8 cellular contexts compared by ENCODE assay signal in genomic region chr17:45316271-45317112, GRCh38. TPM values are rescaled to one million over a fixed set of nuclear protein-coding genes. Genes with fewer than 3 reads are reported as not detected.
DNase-seq lines count a peak whose midpoint lies in the region; ATAC-seq and TF ChIP-seq lines count a peak whose summit lies in the region.

Gene MAP3K14 (minus strand): TSS chr17:45317020. CDS start chr17:45290745, 26,275 bp downstream.

- TF ChIP-seq EP300 in upper lobe of left lung (IDR thresholded peaks at IDR 0.05), result no peak

- peak within 1 kb of the TSS; percentile 89 to 92 (median 90) for H3K4me3 Mint-ChIP-seq in nephron

- H3K27ac ChIP-seq in upper lobe of left lung, result peak within 1 kb of the TSS; percentile 93 to 99 (median 96)

- DNase-seq in AG08396 (ENCODE audit: low spot score) (peak; percentile 80), fibroblast of peridontal ligament (ENCODE audit: extremely low read depth) (peak; percentile 57), upper lobe of left lung (peak; percentile 78 to 96)
- peak; percentile 49 for DNase-seq in activated T-helper 9 cell treated with anti-CD3 and anti-CD28 coated beads, Interleukin-2, amount 50 U/mL, for 16 hours (ENCODE audit: low read depth)

- H3K9me3 ChIP-seq in upper lobe of left lung, result no peaks in the 10 kb centered on the region

- H3K27ac Mint-ChIP-seq in nephron, result peak within 1 kb of the TSS; percentile 80 to 94 (median 94)

- no peak for TF ChIP-seq CTCF in nephron (IDR thresholded peaks at IDR 0.05; ENCODE audit: unreplicated experiment in 3 of 3)
- TF ChIP-seq CTCF in upper lobe of left lung (IDR thresholded peaks at IDR 0.05), result peak in 5 of 6 experiments; percentile 29 to 83 (median 56)

- no peaks in the 10 kb centered on the region for H3K9me3 Mint-ChIP-seq in nephron

- H3K4me1 ChIP-seq in upper lobe of left lung, result peaks cover 61 to 83% (median 73%) of the 10 kb centered on the region in 4 donors

- ATAC-seq in HG03432 (IDR thresholded peaks at IDR 0.05; ENCODE audit: unreplicated experiment) (peak; percentile 25), upper lobe of left lung (ENCODE audit: low FRiP score in 2 of 2) (peak; percentile 16 to 74)

- no peaks in the 10 kb centered on the region for H3K27me3 ChIP-seq in upper lobe of left lung

- H3K27me3 Mint-ChIP-seq in nephron (ENCODE audit: low read depth), result peaks cover 14% of the 10 kb centered on the region

- peak within 1 kb of the TSS; percentile 80 to 94 (median 86) for H3K4me3 ChIP-seq in upper lobe of left lung

- no peaks in the 10 kb centered on the region for H3K36me3 ChIP-seq in upper lobe of left lung

- 0 to 2% methylated on average over 25 to 28 of the region's 89 CpGs for WGBS in upper lobe of left lung, 2 donors

- peaks cover 71% of the 10 kb centered on the region for H3K4me1 Mint-ChIP-seq in nephron

- H3K36me3 Mint-ChIP-seq in nephron (ENCODE audit: low read depth), result no peaks in the 10 kb centered on the region

- TF ChIP-seq POLR2A in GM18526 (IDR thresholded peaks at IDR 0.05; ENCODE audit: extremely low read depth, insufficient read length) (peak; percentile 86), upper lobe of left lung (IDR thresholded peaks at IDR 0.05) (peak in 3 of 4 donors; percentile 96 to 99 (median 98))

TF ChIP-seq in PFSK-1, 5 proteins besides CTCF, POLR2A, EP300 and RAD21:
- TF ChIP-seq SIN3A (IDR thresholded peaks at IDR 0.05; ENCODE audit: borderline replicate concordance, insufficient read depth, low read length), result peak; percentile 49; the same call in 1 of the 2 replicates
- TF ChIP-seq REST (IDR thresholded peaks at IDR 0.05; ENCODE audit: insufficient read depth in 1 of 2, low read depth in 2 of 2, low read length in 2 of 2), result 0 out of 4 replicates have a peak, but pooled peaks of 1 of the 2 experiments have one; percentile 11
- peak; percentile 48; the same call in 1 of the 2 replicates for TF ChIP-seq POLR2AphosphoS5 (IDR thresholded peaks at IDR 0.05; ENCODE audit: low read depth, low read length)
- no peak for TF ChIP-seq FOXP2 (optimal IDR thresholded peaks at IDR 0.05; ENCODE audit: borderline replicate concordance, extremely low read depth, extremely low read length, insufficient read depth)
- TF ChIP-seq TAF1 (IDR thresholded peaks at IDR 0.05; ENCODE audit: borderline replicate concordance, insufficient read depth, low read length), result 0 out of 2 replicates have a peak, but pooled peaks have one; percentile 4

RNA-seq across cellular contexts. Expression of gene MAP3K14, which starts in this region (rescaled TPM):
- polyA plus RNA-seq in PFSK-1 (2012; ENCODE audit: insufficient read length, low read depth), result 7.4 TPM
- total RNA-seq in upper lobe of left lung, result 10 to 100 TPM; 11.4 to 17.8 (median 13.5) TPM

Comparison
In these comparisons a context has a peak if more than half of its experiments do, and no peak if none do; other contexts are left out.
1. Peak in every context shown above with its lines: DNase-seq, ATAC-seq, H3K4me3 ChIP-seq and H3K27ac ChIP-seq.
2. CTCF ChIP-seq: peak in upper lobe of left lung (5 of 6); none in nephron (0 of 3).